ENCODE assay signal across 8 cellular contexts in genomic region chr15:67784057-67784781, GRCh38. TPM values are rescaled to one million over a fixed set of nuclear protein-coding genes. Genes with fewer than 3 reads are reported as not detected.
DNase-seq lines count a peak whose midpoint lies in the region; ATAC-seq lines count a peak whose summit lies in the region.
"Had no signal": no experiment of that assay in that cellular context is flagged by ENCODE, and none has a peak within 500 bp of the region (broad histone marks: within the 10 kb centered on the region; RNA-seq: fewer than 3 reads in every experiment).

No MANE protein-coding gene starts in this region.

- peak overlapping the region; percentile 78 for H3K27ac ChIP-seq in KOPT-K1 (ENCODE audit: low read depth, low read length, poor library complexity, severe bottlenecking)

- ATAC-seq in GM18858 (IDR thresholded peaks at IDR 0.05; ENCODE audit: unreplicated experiment), result peak; percentile 68
- peak; percentile 85 for ATAC-seq in GM21723 (IDR thresholded peaks at IDR 0.05; ENCODE audit: unreplicated experiment)
- ATAC-seq in effector memory CD8-positive, alpha-beta T cell (replicated peaks), result peak; percentile 56

- H3K9me3 ChIP-seq in KOPT-K1 (ENCODE audit: insufficient read depth, low read length, poor library complexity, severe bottlenecking), result no peaks in the 10 kb centered on the region

- no peaks in the 10 kb centered on the region for H3K27me3 Mint-ChIP-seq in effector memory CD8-positive, alpha-beta T cell

- peak in 1 of 3 experiments; percentile 7 for DNase-seq in effector memory CD8-positive, alpha-beta T cell
- DNase-seq in occipital lobe (lab: John Stamatoyannopoulos, UW) (no peak), DMS79 (lab: John Stamatoyannopoulos, UW) (no peak), HuH-7.5 (ENCODE audit: low spot score) (no peak)

- H3K9me3 Mint-ChIP-seq in effector memory CD8-positive, alpha-beta T cell, result no peaks in the 10 kb centered on the region

- peaks cover 8% of the 10 kb centered on the region for H3K36me3 Mint-ChIP-seq in effector memory CD8-positive, alpha-beta T cell (ENCODE audit: insufficient read depth)

- H3K4me3 Mint-ChIP-seq in effector memory CD8-positive, alpha-beta T cell, result peak overlapping the region in 1 of 2 donors; percentile 55

- peaks cover 8 to 31% of the 10 kb centered on the region in 2 donors for H3K4me1 Mint-ChIP-seq in effector memory CD8-positive, alpha-beta T cell (ENCODE audit: low read depth in 2 of 2)

- peak overlapping the region in 1 of 2 donors; percentile 61 for H3K27ac Mint-ChIP-seq in effector memory CD8-positive, alpha-beta T cell

- H3K36me3 ChIP-seq in KOPT-K1 (ENCODE audit: insufficient read depth, low read length), result no peaks in the 10 kb centered on the region

RNA-seq across cellular contexts. Expression of gene SKOR1, which starts 41.1 kb away (rescaled TPM):
- 0.16 TPM for total RNA-seq in occipital lobe

RNA-seq across cellular contexts. Expression of gene RNU6-1, which starts 55.6 kb away (rescaled TPM):
- total RNA-seq in occipital lobe, result not detected
- total RNA-seq: dermis microvascular lymphatic vessel endothelial cell had no signal
